Comparison of ENCODE assay signal across 33 cellular contexts in the genomic region with DNA sequence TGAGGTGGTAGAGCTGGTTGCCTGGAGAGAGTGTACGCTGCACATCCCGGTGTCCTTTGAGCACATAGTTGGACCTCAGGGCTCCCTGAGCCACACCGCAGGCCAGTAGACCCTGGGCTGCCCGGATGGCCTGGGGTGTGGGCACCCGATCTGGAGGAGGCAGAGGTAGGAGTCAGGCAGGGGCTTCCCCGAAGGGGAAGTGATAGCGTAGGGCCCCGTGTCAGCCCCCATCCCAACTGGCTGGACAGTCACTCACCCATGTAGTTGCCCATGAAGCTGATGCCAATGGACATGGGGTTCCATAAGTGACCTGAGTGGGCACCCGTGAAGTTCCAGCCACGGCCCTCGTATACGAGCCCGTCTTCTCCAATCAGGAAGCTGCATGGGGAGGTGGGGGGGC. TPM values are rescaled to one million over a fixed set of nuclear protein-coding genes. Genes with fewer than 3 reads are reported as not detected.
"Had no signal": no experiment of that assay in that cellular context is flagged by ENCODE, and none has a peak within 500 bp of the region (broad histone marks: within the 10 kb centered on the region; RNA-seq: fewer than 3 reads in every experiment).

No MANE protein-coding gene starts in this region.

- H3K27ac Mint-ChIP-seq: activated CD4-positive, alpha-beta memory T cell treated with anti-CD3 and anti-CD28 coated beads, Interleukin-2, amount 10 ng/mL, durations not matched to agents 7 days and 5 days; activated CD4-positive, alpha-beta T cell treated with anti-CD3 and anti-CD28 coated beads, Interleukin-2, amount 10 ng/mL, durations not matched to agents 7 days and 5 days; activated naive CD8-positive, alpha-beta T cell treated with anti-CD3 and anti-CD28 coated beads, Interleukin-2, amount 10 ng/mL, durations not matched to agents 7 days and 5 days; activated T-helper 17 cell treated with anti-CD3 and anti-CD28 coated beads, Interleukin-2, amount 50 U/mL, for 72 hours had no signal

- H3K9me3 Mint-ChIP-seq: activated CD4-positive, alpha-beta memory T cell treated with anti-CD3 and anti-CD28 coated beads, Interleukin-2, amount 10 ng/mL, durations not matched to agents 7 days and 5 days; activated CD4-positive, alpha-beta T cell treated with anti-CD3 and anti-CD28 coated beads, Interleukin-2, amount 10 ng/mL, durations not matched to agents 7 days and 5 days; activated naive CD8-positive, alpha-beta T cell treated with anti-CD3 and anti-CD28 coated beads, Interleukin-2, amount 10 ng/mL, durations not matched to agents 7 days and 5 days; activated T-helper 17 cell treated with anti-CD3 and anti-CD28 coated beads, Interleukin-2, amount 50 U/mL, for 72 hours had no signal

- H3K9ac ChIP-seq: SK-N-SH had no signal

- DNase-seq: activated CD4-positive, alpha-beta memory T cell treated with anti-CD3 and anti-CD28 coated beads, Interleukin-2, amount 10 ng/mL, durations not matched to agents 7 days and 5 days; activated CD4-positive, alpha-beta T cell treated with anti-CD3 and anti-CD28 coated beads, Interleukin-2, amount 10 ng/mL, durations not matched to agents 7 days and 5 days; activated CD4-positive, CD25-positive, alpha-beta regulatory T cell; activated naive CD4-positive, alpha-beta T cell treated with anti-CD3 and anti-CD28 coated beads, Interleukin-2, amount 50 U/mL, for 16 hours; activated naive CD8-positive, alpha-beta T cell treated with anti-CD3 and anti-CD28 coated beads, Interleukin-2, amount 10 ng/mL, durations not matched to agents 7 days and 5 days; activated T-cell treated with anti-CD3 and anti-CD28 coated beads for 4 hours; activated T-cell treated with anti-CD3 and anti-CD28 coated beads, Interleukin-2, amount 50 U/mL, for 48 hours; adrenal gland; anterior cingulate cortex; cerebellar nuclear complex; MG63; MV-4-11; NCI-H1092 treated with DMSO at 0.1 percent for 48 hours; NCI-H1417 treated with DMSO at 0.1 percent for 48 hours; NCI-H1694; NCI-H2029; NCI-H2107; NCI-H2171 treated with DMSO at 0.1 percent for 48 hours; NCI-H226; NCI-H526; NCI-H82; Peyer's patch; Right ventricle myocardium superior; SJCRH30; SK-N-SH; T-helper 1 cell had no signal

- H3K9me3 ChIP-seq: adrenal gland, MG63, Peyer's patch, SJCRH30, SK-N-SH had no signal

- H3K4me3 Mint-ChIP-seq: activated CD4-positive, alpha-beta memory T cell treated with anti-CD3 and anti-CD28 coated beads, Interleukin-2, amount 10 ng/mL, durations not matched to agents 7 days and 5 days; activated CD4-positive, alpha-beta T cell treated with anti-CD3 and anti-CD28 coated beads, Interleukin-2, amount 10 ng/mL, durations not matched to agents 7 days and 5 days; activated naive CD8-positive, alpha-beta T cell treated with anti-CD3 and anti-CD28 coated beads, Interleukin-2, amount 10 ng/mL, durations not matched to agents 7 days and 5 days; activated T-helper 17 cell treated with anti-CD3 and anti-CD28 coated beads, Interleukin-2, amount 50 U/mL, for 72 hours had no signal

- H3K4me1 ChIP-seq: SJCRH30 had no signal

- H3K4me2 ChIP-seq: SK-N-SH had no signal

- H3K27me3 ChIP-seq: MG63, SJCRH30 had no signal

- H3K4me3 ChIP-seq: adrenal gland, MG63, Peyer's patch, SJCRH30 had no signal

- H3K36me3 ChIP-seq: adrenal gland, Peyer's patch, SJCRH30 had no signal

- H3K27ac ChIP-seq: adrenal gland, Peyer's patch, SJCRH30, VCaP had no signal

RNA-seq across cellular contexts. Expression of gene PGLYRP1, which starts 3.6 kb away (rescaled TPM):
- total RNA-seq: activated CD4-positive, alpha-beta memory T cell treated with anti-CD3 and anti-CD28 coated beads, Interleukin-2, amount 10 ng/mL, durations not matched to agents 7 days and 5 days; activated CD4-positive, alpha-beta T cell treated with anti-CD3 and anti-CD28 coated beads, Interleukin-2, amount 10 ng/mL, durations not matched to agents 7 days and 5 days; activated CD8-positive, alpha-beta memory T cell treated with anti-CD3 and anti-CD28 coated beads for 36 hours; activated naive CD8-positive, alpha-beta T cell treated with anti-CD3 and anti-CD28 coated beads, Interleukin-2, amount 10 ng/mL, durations not matched to agents 7 days and 5 days; activated T-helper 17 cell treated with anti-CD3 and anti-CD28 coated beads, Interleukin-2, amount 50 U/mL, for 72 hours; adrenal gland; NCI-H460; OCI-LY7; Peyer's patch; Right ventricle myocardium superior; SJCRH30; T-helper 2 cell treated with Interferon-gamma antibody and Interleukin-4, amounts not matched to agents 100 ng/mL and 5 ng/mL, for 36 hours had no signal
- polyA plus RNA-seq: SK-N-SH had no signal

RNA-seq across cellular contexts. Expression of gene IGFL4, which starts 21.5 kb away (rescaled TPM):
- total RNA-seq: activated CD4-positive, alpha-beta memory T cell treated with anti-CD3 and anti-CD28 coated beads, Interleukin-2, amount 10 ng/mL, durations not matched to agents 7 days and 5 days; activated CD4-positive, alpha-beta T cell treated with anti-CD3 and anti-CD28 coated beads, Interleukin-2, amount 10 ng/mL, durations not matched to agents 7 days and 5 days; activated CD8-positive, alpha-beta memory T cell treated with anti-CD3 and anti-CD28 coated beads for 36 hours; activated naive CD8-positive, alpha-beta T cell treated with anti-CD3 and anti-CD28 coated beads, Interleukin-2, amount 10 ng/mL, durations not matched to agents 7 days and 5 days; activated T-helper 17 cell treated with anti-CD3 and anti-CD28 coated beads, Interleukin-2, amount 50 U/mL, for 72 hours; cardiac septum; OCI-LY7; Peyer's patch; Right ventricle myocardium superior; SJCRH30; T-helper 2 cell treated with Interferon-gamma antibody and Interleukin-4, amounts not matched to agents 100 ng/mL and 5 ng/mL, for 36 hours had no signal
- polyA plus RNA-seq: SK-N-SH had no signal

RNA-seq across cellular contexts. Expression of gene NOVA2, which starts 45.6 kb away (rescaled TPM):
- total RNA-seq: activated CD8-positive, alpha-beta memory T cell treated with anti-CD3 and anti-CD28 coated beads for 36 hours; activated naive CD8-positive, alpha-beta T cell treated with anti-CD3 and anti-CD28 coated beads, Interleukin-2, amount 10 ng/mL, durations not matched to agents 7 days and 5 days; NCI-H460 had no signal
